Comparison of ENCODE assay signal across 9 cellular contexts in the genomic region with DNA sequence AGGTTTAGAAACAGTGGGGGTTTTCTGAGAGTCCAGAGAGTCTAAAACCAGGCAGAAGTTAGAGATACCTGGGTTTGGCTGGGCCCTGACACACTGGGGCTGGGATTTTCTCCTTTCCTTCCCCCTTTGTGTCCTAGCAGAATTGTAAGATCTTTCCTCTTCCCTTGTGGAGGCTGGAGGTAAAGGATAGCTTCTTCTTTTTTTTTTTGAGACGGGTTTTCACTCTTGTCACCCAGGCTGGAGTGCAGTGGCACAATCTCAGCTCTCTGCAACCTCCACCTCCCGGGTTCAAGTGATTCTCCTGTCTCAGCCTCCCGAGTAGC. TPM values are rescaled to one million over a fixed set of nuclear protein-coding genes. Genes with fewer than 3 reads are reported as not detected.
DNase-seq lines count a peak whose midpoint lies in the region; ATAC-seq and TF ChIP-seq lines count a peak whose summit lies in the region.
"Not testable (repeated sequence)": the region's sequence is repeated elsewhere in the genome, so short reads cannot be mapped to it uniquely, and the experiment has no call there.
"Had no signal": no experiment of that assay in that cellular context is flagged by ENCODE, and none has a peak within 500 bp of the region (broad histone marks: within the 10 kb centered on the region; RNA-seq: fewer than 3 reads in every experiment).

No MANE protein-coding gene starts in this region.

- peaks cover 48% of the 10 kb centered on the region for H3K4me1 ChIP-seq in DND-41 (ENCODE audit: insufficient read depth, low read length)
- peaks cover 42 to 81% (median 49%) of the 10 kb centered on the region in 3 donors for H3K4me1 ChIP-seq in esophagus squamous epithelium
- H3K4me1 ChIP-seq in lower lobe of right lung, result peaks cover 54% of the 10 kb centered on the region
- peaks cover 24% of the 10 kb centered on the region for H3K4me1 ChIP-seq in psoas muscle
- peaks cover 7 to 14% of the 10 kb centered on the region in 2 donors for H3K4me1 ChIP-seq in uterus

- H4K20me1 ChIP-seq in DND-41 (ENCODE audit: insufficient read depth, low read length), result peaks cover 25% of the 10 kb centered on the region; the same call in 1 of the 2 replicates

- H3K36me3 ChIP-seq in DND-41 (ENCODE audit: insufficient read depth, low read length), result peaks cover 22% of the 10 kb centered on the region
- peaks cover 12% of the 10 kb centered on the region for H3K36me3 ChIP-seq in WERI-Rb-1
- peaks cover 0 to 12% (median 0%) of the 10 kb centered on the region in 3 donors for H3K36me3 ChIP-seq in esophagus squamous epithelium
- H3K36me3 ChIP-seq in lower lobe of right lung, result peaks cover 13% of the 10 kb centered on the region
- H3K36me3 ChIP-seq in psoas muscle (ENCODE audit: insufficient read depth in 1 of 2, low read depth in 1 of 2), result peaks cover 0 to 14% of the 10 kb centered on the region in 2 donors
- H3K36me3 ChIP-seq in uterus, result not testable (repeated sequence)

- 52 to 68% methylated on average over 3 of the region's 3 CpGs for WGBS in esophagus squamous epithelium, 2 donors
- WGBS in psoas muscle, 3 donors, result 78 to 88% (median 83%) methylated on average over 3 of the region's 3 CpGs

- H3K9ac ChIP-seq in DND-41 (ENCODE audit: low read depth, low read length), result peak overlapping the region; percentile 93

- H3K79me2 ChIP-seq in DND-41 (ENCODE audit: insufficient read depth, low read length), result peaks cover 37% of the 10 kb centered on the region

- H3K27ac ChIP-seq in DND-41 (ENCODE audit: low read length), result peak overlapping the region; percentile 84; the same call in 1 of the 2 replicates
- H3K27ac ChIP-seq in WERI-Rb-1, psoas muscle: not testable (repeated sequence)
- H3K27ac ChIP-seq in esophagus squamous epithelium, result peak overlapping the region; percentile 94 to 99 (median 96)
- peak overlapping the region; percentile 91 for H3K27ac ChIP-seq in lower lobe of right lung
- peak overlapping the region; percentile 96 to 97 for H3K27ac ChIP-seq in uterus

- not testable (repeated sequence) for H3K27me3 ChIP-seq in DND-41 (ENCODE audit: insufficient read depth, low read length, poor library complexity); WERI-Rb-1 (ENCODE audit: insufficient read depth, low read depth, severe bottlenecking); esophagus squamous epithelium; lower lobe of right lung (ENCODE audit: low read depth); psoas muscle (ENCODE audit: insufficient read depth in 3 of 3, low read length in 2 of 3); uterus

- not testable (repeated sequence) for ATAC-seq in DND-41 (ENCODE audit: insufficient read depth, low read depth); lower lobe of right lung; psoas muscle

- H3K4me3 ChIP-seq in DND-41 (ENCODE audit: low read depth in 1 of 2, low read length in 2 of 2) (peak overlapping the region; percentile 88 to 90; a peak in 3 of 4 replicates), LNCaP clone FGC (ENCODE audit: low read depth, low read length) (peak overlapping the region; percentile 97), WERI-Rb-1 (ENCODE audit: low read depth, low read length) (peak overlapping the region; percentile 92), astrocyte of the cerebellum (ENCODE audit: low read depth, low read length) (peak overlapping the region; percentile 88), esophagus squamous epithelium (peak overlapping the region in 3 of 4 donors; percentile 80 to 98 (median 93)), lower lobe of right lung (peak overlapping the region; percentile 79), psoas muscle (peak overlapping the region; percentile 99), uterus (peak overlapping the region; percentile 89 to 98)

- intact Hi-C loops in esophagus squamous epithelium (cut with DNase I); lower lobe of right lung (cut with DNase I); psoas muscle (cut with DNase I); uterus (cut with DNase I; ENCODE audit: low total_unique reads): not testable (repeated sequence)

- not testable (repeated sequence) for H3K9me3 ChIP-seq in DND-41 (ENCODE audit: insufficient read depth, low read length, severe bottlenecking); WERI-Rb-1 (ENCODE audit: severe bottlenecking); esophagus squamous epithelium; lower lobe of right lung; psoas muscle; uterus

- TF ChIP-seq POLR2A in esophagus squamous epithelium (IDR thresholded peaks at IDR 0.05); uterus (IDR thresholded peaks at IDR 0.05): not testable (repeated sequence)

- TF ChIP-seq CTCF in DND-41 (IDR thresholded peaks at IDR 0.05; ENCODE audit: borderline replicate concordance, extremely low read depth, low read length, poor library complexity, severe bottlenecking); LNCaP clone FGC (IDR thresholded peaks at IDR 0.05; ENCODE audit: control insufficient read depth, extremely low read depth, insufficient read depth); WERI-Rb-1 (IDR thresholded peaks at IDR 0.05; ENCODE audit: low read depth, low read length); astrocyte of the cerebellum (IDR thresholded peaks at IDR 0.05; ENCODE audit: low read depth, low read length, missing control alignments); esophagus squamous epithelium (IDR thresholded peaks at IDR 0.05); lower lobe of right lung (IDR thresholded peaks at IDR 0.05); psoas muscle (IDR thresholded peaks at IDR 0.05); uterus (IDR thresholded peaks at IDR 0.05): not testable (repeated sequence)

- in situ Hi-C loops in astrocyte of the cerebellum (cut with HindIII; ENCODE audit: low sequenced_read_pairs), result not testable (repeated sequence)

- DNase-seq in DND-41; LNCaP clone FGC (ENCODE audit: low read depth); WERI-Rb-1; astrocyte of the cerebellum (ENCODE audit: low read depth); esophagus squamous epithelium (lab: John Stamatoyannopoulos, UW); lower lobe of right lung; psoas muscle; uterus: not testable (repeated sequence)

- peak overlapping the region; percentile 94 for H3K4me2 ChIP-seq in DND-41 (ENCODE audit: insufficient read depth, low read length)

- not testable (repeated sequence) for H2AFZ ChIP-seq in DND-41 (ENCODE audit: low read depth, low read length)

RNA-seq across cellular contexts. Expression of gene GGA1, which starts 1.5 kb away (rescaled TPM):
- total RNA-seq in esophagus squamous epithelium, result 10 to 100 TPM; 32.2 to 54.3 (median 39.5) TPM
- 64.8 TPM for total RNA-seq in lower lobe of right lung
- total RNA-seq in psoas muscle, result 10 to 100 TPM; 31.9 to 37.2 (median 33.1) TPM
- polyA plus RNA-seq in psoas muscle, result 10 to 100 TPM; 30.2 to 39.4 (median 39.4) TPM
- 10 to 100 TPM; 16.7 to 78.0 (median 35.3) TPM for total RNA-seq in uterus

RNA-seq across cellular contexts. Expression of gene SH3BP1, which starts 29.4 kb away (rescaled TPM):
- total RNA-seq in esophagus squamous epithelium, result 10 to 100 TPM; 33.8 to 53.4 (median 42.0) TPM
- total RNA-seq in lower lobe of right lung, result 34.8 TPM
- 1 to 10 TPM; 1.4 to 2.4 (median 1.9) TPM for total RNA-seq in psoas muscle
- polyA plus RNA-seq in psoas muscle, result under 1 TPM; 0.20 to 0.64 (median 0.34) TPM
- total RNA-seq in uterus, result 10 to 100 TPM in 3 of 4 donors, 1 to 10 TPM in 1; 7.4 to 26.2 (median 14.2) TPM

RNA-seq across cellular contexts. Expression of gene LGALS2, which starts 30.2 kb away (rescaled TPM):
- total RNA-seq in esophagus squamous epithelium (not detected), lower lobe of right lung (1.9 TPM), psoas muscle (not detected), uterus (not detected)
- under 1 TPM in 2 of 3 donors, not detected in 1; 0.06 to 0.35 TPM for polyA plus RNA-seq in psoas muscle
- total RNA-seq: SK-MEL-5 had no signal

RNA-seq across cellular contexts. Expression of gene PDXP, which starts 48.4 kb away (rescaled TPM):
- total RNA-seq in esophagus squamous epithelium (1 to 10 TPM; 2.3 to 4.1 (median 2.9) TPM), lower lobe of right lung (3.9 TPM), psoas muscle (10 to 100 TPM in 3 of 4 donors, 1 to 10 TPM in 1; 9.0 to 13.0 (median 12.3) TPM), uterus (10 to 100 TPM in 1 of 4 donors, 1 to 10 TPM in 2, under 1 TPM in 1; 0.88 to 10.7 (median 3.7) TPM)
- 10 to 100 TPM in 2 of 3 donors, 1 to 10 TPM in 1; 9.8 to 37.9 (median 24.4) TPM for polyA plus RNA-seq in psoas muscle

RNA-seq across cellular contexts. Expression of gene CDC42EP1, which starts 49.8 kb away (rescaled TPM):
- 10 to 100 TPM; 40.6 to 89.4 (median 53.8) TPM for total RNA-seq in esophagus squamous epithelium
- total RNA-seq in lower lobe of right lung, result 46.0 TPM
- 10 to 100 TPM in 2 of 4 donors, 1 to 10 TPM in 2; 6.9 to 13.8 (median 10.7) TPM for total RNA-seq in psoas muscle
- 1 to 10 TPM; 3.8 to 5.9 (median 4.1) TPM for polyA plus RNA-seq in psoas muscle
- total RNA-seq in uterus, result 100 to 1,000 TPM in 1 of 4 donors, 10 to 100 TPM in 3; 10.6 to 101 (median 16.5) TPM
